In genomic region chr16:67936124-67936875, GRCh38 we compare ENCODE assay signal across 8 cellular contexts. TPM values are rescaled to one million over a fixed set of nuclear protein-coding genes. Genes with fewer than 3 reads are reported as not detected.
DNase-seq lines count a peak whose midpoint lies in the region; ATAC-seq and TF ChIP-seq lines count a peak whose summit lies in the region.

PSMB10 (minus strand) TSS chr16:67936850; CDS start chr16:67936749, 101 bp downstream.

- peak within 1 kb of the TSS; percentile 99 for H3K27ac Mint-ChIP-seq in activated CD8-positive, alpha-beta T cell treated with anti-CD3 and anti-CD28 coated beads, Interleukin-2, amount 10 ng/mL, durations not matched to agents 7 days and 5 days

- H3K36me3 Mint-ChIP-seq in activated CD8-positive, alpha-beta T cell treated with anti-CD3 and anti-CD28 coated beads, Interleukin-2, amount 10 ng/mL, durations not matched to agents 7 days and 5 days (ENCODE audit: low read depth), result peaks cover 60% of the 10 kb centered on the region

- H3K4me1 Mint-ChIP-seq in activated CD8-positive, alpha-beta T cell treated with anti-CD3 and anti-CD28 coated beads, Interleukin-2, amount 10 ng/mL, durations not matched to agents 7 days and 5 days (ENCODE audit: low read depth), result peaks cover 50% of the 10 kb centered on the region

- TF ChIP-seq CTCF in mucosa of descending colon (IDR thresholded peaks at IDR 0.05), result no peak
- TF ChIP-seq CTCF in subcutaneous adipose tissue (IDR thresholded peaks at IDR 0.05; ENCODE audit: low read depth), result no peak

- H3K4me3 Mint-ChIP-seq in activated CD8-positive, alpha-beta T cell treated with anti-CD3 and anti-CD28 coated beads, Interleukin-2, amount 10 ng/mL, durations not matched to agents 7 days and 5 days, result peak within 1 kb of the TSS; percentile 100

- peak within 1 kb of the TSS; percentile 75 for H3K27ac ChIP-seq in epithelial cell of prostate

- no peaks in the 10 kb centered on the region for H3K9me3 Mint-ChIP-seq in activated CD8-positive, alpha-beta T cell treated with anti-CD3 and anti-CD28 coated beads, Interleukin-2, amount 10 ng/mL, durations not matched to agents 7 days and 5 days (ENCODE audit: insufficient read depth)

- no peaks in the 10 kb centered on the region for H3K27me3 Mint-ChIP-seq in activated CD8-positive, alpha-beta T cell treated with anti-CD3 and anti-CD28 coated beads, Interleukin-2, amount 10 ng/mL, durations not matched to agents 7 days and 5 days (ENCODE audit: low read depth)

- POLR2A ChIA-PET in activated CD8-positive, alpha-beta T cell treated with anti-CD3 and anti-CD28 coated beads, Interleukin-2, amount 10 ng/mL, durations not matched to agents 7 days and 5 days (lab: Charles Lee), result interaction anchor here (0.6 to 3.8 kb wide), 38 partner anchors 9 to 389 kb away, joined by 3 to 25 read pairs (median 5); partner anchors contain the start of genes CTCF, DDX28, DPEP2 and DUS2

- CTCF ChIA-PET in activated CD8-positive, alpha-beta T cell treated with anti-CD3 and anti-CD28 coated beads, Interleukin-2, amount 10 ng/mL, durations not matched to agents 7 days and 5 days (lab: Charles Lee), result interaction anchor here (0.8 to 4.0 kb wide), 18 partner anchors 9 to 455 kb away, joined by 3 to 25 read pairs (median 4); partner anchors contain the start of genes ATP6V0D1, CARMIL2, NFATC3 and NRN1L

- intact Hi-C loops in mucosa of descending colon (cut with DNase I, micrococcal nuclease), result loop anchor here in 1 of 2 donors (10.0 kb wide), 1 partner anchor 51 kb away; the partner anchor contains the start of gene NRN1L

- H3K4me1 ChIP-seq in mucosa of descending colon (ENCODE audit: low read depth), result peaks cover 22% of the 10 kb centered on the region

- no peaks in the 10 kb centered on the region for H3K9me3 ChIP-seq in mucosa of descending colon

- DNase-seq in Ammon's horn (ENCODE audit: low spot score), result peak; percentile 66
- peak; percentile 71 for DNase-seq in LHCN-M2 (ENCODE audit: low read depth)
- DNase-seq in activated CD8-positive, alpha-beta T cell treated with anti-CD3 and anti-CD28 coated beads, Interleukin-2, amount 10 ng/mL, durations not matched to agents 7 days and 5 days, result peak; percentile 66
- DNase-seq in epithelial cell of prostate (ENCODE audit: low read depth, low spot score), result no peak
- DNase-seq in mucosa of descending colon, result peak; percentile 77 to 88 (median 82)

- no peaks in the 10 kb centered on the region for H3K36me3 ChIP-seq in mucosa of descending colon (ENCODE audit: low read depth)

- peak; percentile 7 for ATAC-seq in GM18511 (IDR thresholded peaks at IDR 0.05; ENCODE audit: unreplicated experiment)
- ATAC-seq in activated CD8-positive, alpha-beta T cell treated with anti-CD3 and anti-CD28 coated beads, Interleukin-2, amount 10 ng/mL, durations not matched to agents 7 days and 5 days, result peak; percentile 11
- peak; percentile 71 for ATAC-seq in mucosa of descending colon
- no peak for ATAC-seq in HG02870 (IDR thresholded peaks at IDR 0.05; ENCODE audit: unreplicated experiment)

- H3K4me3 ChIP-seq in mucosa of descending colon, result peak within 1 kb of the TSS; percentile 90

RNA-seq across cellular contexts. Expression of gene PSMB10, which starts in this region (rescaled TPM):
- total RNA-seq in LHCN-M2 (2014; rRNA removed) (37.6 and 38.1 TPM in 2 replicates), mucosa of descending colon (100 to 1,000 TPM in 2 of 3 donors, 10 to 100 TPM in 1; 96.9 to 175 (median 139) TPM), subcutaneous adipose tissue (10 to 100 TPM; 10.3 to 45.8 (median 39.9) TPM)
- polyA plus RNA-seq in LHCN-M2 (2012), result 95.7 TPM
- 100 to 1,000 TPM; 257 to 275 TPM for total RNA-seq in activated CD8-positive, alpha-beta T cell treated with anti-CD3 and anti-CD28 coated beads, Interleukin-2, amount 10 ng/mL, durations not matched to agents 7 days and 5 days
